8 cellular contexts compared by ENCODE assay signal in the genomic region with DNA sequence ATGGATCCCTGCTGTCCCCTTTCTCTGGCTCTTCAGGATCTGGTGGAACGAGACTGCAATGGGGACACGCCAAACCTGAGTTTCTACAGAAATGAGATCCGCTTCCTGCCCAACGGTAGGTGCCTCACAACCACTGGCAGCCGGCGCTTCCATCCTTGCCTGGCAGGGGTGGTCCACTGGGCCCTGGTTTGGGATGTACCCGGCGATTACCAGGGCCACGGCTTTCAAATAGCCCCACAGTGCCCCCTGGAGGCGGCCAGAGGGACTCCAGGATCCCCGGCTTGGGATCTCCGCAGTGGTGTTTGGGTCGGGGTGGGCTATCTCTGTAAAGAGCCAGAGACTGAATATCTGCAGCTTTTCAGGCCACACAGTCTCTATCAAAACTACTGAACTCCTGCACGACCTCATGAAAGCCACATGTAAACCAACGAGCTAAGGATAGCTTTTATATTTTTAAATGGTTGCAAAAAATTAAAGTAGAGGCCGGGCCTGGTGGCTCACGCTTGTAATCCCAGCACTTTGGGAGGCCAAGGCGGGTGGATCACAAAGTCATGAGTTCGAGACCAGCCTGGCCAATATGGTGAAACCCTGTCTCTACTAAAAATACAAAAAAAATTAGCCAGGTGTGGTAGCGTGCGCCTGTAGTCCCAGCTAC. TPM values are rescaled to one million over a fixed set of nuclear protein-coding genes. Genes with fewer than 3 reads are reported as not detected.
DNase-seq lines count a peak whose midpoint lies in the region; ATAC-seq and TF ChIP-seq lines count a peak whose summit lies in the region.

No MANE protein-coding gene starts in this region.

- no peaks in the 10 kb centered on the region; the same call in 1 of the 2 replicates for H3K9me3 ChIP-seq in AG04450 (ENCODE audit: control insufficient read depth, insufficient read depth, low read length)
- no peaks in the 10 kb centered on the region for H3K9me3 ChIP-seq in OCI-LY3 (ENCODE audit: insufficient read depth, low read length)
- H3K9me3 ChIP-seq in neural cell (ENCODE audit: low read length) = no peaks in the 10 kb centered on the region
- no peaks in the 10 kb centered on the region for H3K9me3 ChIP-seq in testis

- no peak for DNase-seq in AG04450 (ENCODE audit: low read depth, low spot score)
- peak; percentile 86 for DNase-seq in GM20000 (ENCODE audit: low spot score)
- DNase-seq in activated T-cell treated with anti-CD3 and anti-CD28 coated beads for 48 hours (ENCODE audit: low read depth) = peak; percentile 65
- peak; percentile 67 for DNase-seq in testis
- no peak for DNase-seq in GOT3 (lab: John Stamatoyannopoulos, UW)

- TF ChIP-seq RAD21 in neural cell (conservative IDR thresholded peaks at IDR 0.05) = peak; percentile 81

- TF ChIP-seq EP300 in neural cell (conservative IDR thresholded peaks at IDR 0.05; ENCODE audit: poor library complexity, severe bottlenecking) = no peak

- no peak overlapping the region for H3K4me3 ChIP-seq in AG04450 (ENCODE audit: low read depth, low read length)
- no peak overlapping the region for H3K4me3 ChIP-seq in OCI-LY3 (ENCODE audit: low read length)
- no peak overlapping the region for H3K4me3 ChIP-seq in neural cell (ENCODE audit: low read length)
- H3K4me3 ChIP-seq in testis = no peak overlapping the region

- intact Hi-C loops in testis (cut with DNase I; ENCODE audit: low total_unique reads) = no loop called here

- H3K79me2 ChIP-seq in OCI-LY3 (ENCODE audit: low read length) (peaks cover 44% of the 10 kb centered on the region), neural cell (replicated peaks; ENCODE audit: insufficient read depth, low read length) (peaks cover 3% of the 10 kb centered on the region)

- POLR2A ChIA-PET in AG04450 (lab: Yijun Ruan, JAX) = no interaction called here

- peaks cover 32% of the 10 kb centered on the region for H3K4me1 ChIP-seq in OCI-LY3 (ENCODE audit: low read length)
- peaks cover 15% of the 10 kb centered on the region for H3K4me1 ChIP-seq in testis

- no peaks in the 10 kb centered on the region for H3F3A ChIP-seq in neural cell (ENCODE audit: insufficient read depth, low read length, poor library complexity, severe bottlenecking)

- no peaks in the 10 kb centered on the region for H3K9me2 ChIP-seq in neural cell (ENCODE audit: insufficient read depth, low read length)

- peaks cover 55% of the 10 kb centered on the region for H3K36me3 ChIP-seq in OCI-LY3 (replicated peaks; ENCODE audit: low read depth, low read length)
- no peaks in the 10 kb centered on the region for H3K36me3 ChIP-seq in neural cell (ENCODE audit: insufficient read depth, low read length)
- H3K36me3 ChIP-seq in testis (ENCODE audit: low read depth, missing control alignments) = no peaks in the 10 kb centered on the region

- no peak overlapping the region for H3K27ac ChIP-seq in AG04450 (ENCODE audit: low read depth, low read length)
- peak overlapping the region; percentile 2; the same call in 1 of the 2 replicates for H3K27ac ChIP-seq in OCI-LY3 (ENCODE audit: low read length)
- no peak overlapping the region for H3K27ac ChIP-seq in neural cell (ENCODE audit: low read length)
- H3K27ac ChIP-seq in testis = no peak overlapping the region

- no peak for TF ChIP-seq POLR2A in testis (IDR thresholded peaks at IDR 0.05)

- H3K27me3 ChIP-seq in AG04450 (ENCODE audit: control insufficient read depth, insufficient read depth, low read length) (no peaks in the 10 kb centered on the region), OCI-LY3 (ENCODE audit: low read depth, low read length) (no peaks in the 10 kb centered on the region), neural cell (ENCODE audit: insufficient read depth, low read depth, low read length) (no peaks in the 10 kb centered on the region), testis (no peaks in the 10 kb centered on the region)

- CTCF ChIA-PET in AG04450 (lab: Charles Lee) = interaction anchor here (0.6 to 2.2 kb wide), 38 partner anchors 8 to 204 kb away, joined by 3 to 11 read pairs (median 4); partner anchors contain the start of genes MRGBP and TCFL5

- H3K9ac ChIP-seq in OCI-LY3 (ENCODE audit: low read length) = no peak overlapping the region
- no peak overlapping the region for H3K9ac ChIP-seq in neural cell (ENCODE audit: low read length)

- H4K20me1 ChIP-seq in OCI-LY3 (ENCODE audit: insufficient read depth, low read length) = peaks cover 46% of the 10 kb centered on the region
- H4K20me1 ChIP-seq in neural cell (ENCODE audit: insufficient read depth) = no peaks in the 10 kb centered on the region

- 47 to 63% methylated on average over 15 to 21 of the region's 21 CpGs for WGBS in testis, 2 donors

- H3K4me2 ChIP-seq in OCI-LY3 (ENCODE audit: low read length) (peak overlapping the region; percentile 20; the same call in 1 of the 2 replicates), neural cell (ENCODE audit: low read length) (no peak overlapping the region)

- ATAC-seq in esophagus mucosa = peak; percentile 30

- H2AFZ ChIP-seq in OCI-LY3 (ENCODE audit: low read depth, low read length) = no peak overlapping the region
- no peak overlapping the region for H2AFZ ChIP-seq in neural cell (ENCODE audit: low read depth, low read length)

- TF ChIP-seq CTCF in AG04450 (IDR thresholded peaks at IDR 0.05; ENCODE audit: low read depth, low read length) (peak; percentile 94), GM20000 (IDR thresholded peaks at IDR 0.05; ENCODE audit: extremely low read depth, missing control alignments) (peak; percentile 59), OCI-LY3 (IDR thresholded peaks at IDR 0.05; ENCODE audit: low read depth, low read length) (peak; percentile 78), neural cell (IDR thresholded peaks at IDR 0.05; ENCODE audit: poor library complexity, severe bottlenecking) (peak; percentile 90), testis (IDR thresholded peaks at IDR 0.05) (peak; percentile 63 to 85 (median 67))

TF ChIP-seq in neural cell, 6 proteins besides CTCF, POLR2A, EP300 and RAD21:
- TF ChIP-seq EZH2 (IDR thresholded peaks at IDR 0.05; ENCODE audit: borderline replicate concordance, insufficient read depth, low read length, poor library complexity, severe bottlenecking) (no peak), TAF1 (IDR thresholded peaks at IDR 0.05; ENCODE audit: low read depth) (no peak), MXI1 (conservative IDR thresholded peaks at IDR 0.05; ENCODE audit: poor library complexity, severe bottlenecking) (peak; percentile 27), SMC3 (conservative IDR thresholded peaks at IDR 0.05; ENCODE audit: poor library complexity) (peak; percentile 84), POLR2AphosphoS5 (IDR thresholded peaks at IDR 0.05) (no peak)
- TF ChIP-seq, protein P1, sequence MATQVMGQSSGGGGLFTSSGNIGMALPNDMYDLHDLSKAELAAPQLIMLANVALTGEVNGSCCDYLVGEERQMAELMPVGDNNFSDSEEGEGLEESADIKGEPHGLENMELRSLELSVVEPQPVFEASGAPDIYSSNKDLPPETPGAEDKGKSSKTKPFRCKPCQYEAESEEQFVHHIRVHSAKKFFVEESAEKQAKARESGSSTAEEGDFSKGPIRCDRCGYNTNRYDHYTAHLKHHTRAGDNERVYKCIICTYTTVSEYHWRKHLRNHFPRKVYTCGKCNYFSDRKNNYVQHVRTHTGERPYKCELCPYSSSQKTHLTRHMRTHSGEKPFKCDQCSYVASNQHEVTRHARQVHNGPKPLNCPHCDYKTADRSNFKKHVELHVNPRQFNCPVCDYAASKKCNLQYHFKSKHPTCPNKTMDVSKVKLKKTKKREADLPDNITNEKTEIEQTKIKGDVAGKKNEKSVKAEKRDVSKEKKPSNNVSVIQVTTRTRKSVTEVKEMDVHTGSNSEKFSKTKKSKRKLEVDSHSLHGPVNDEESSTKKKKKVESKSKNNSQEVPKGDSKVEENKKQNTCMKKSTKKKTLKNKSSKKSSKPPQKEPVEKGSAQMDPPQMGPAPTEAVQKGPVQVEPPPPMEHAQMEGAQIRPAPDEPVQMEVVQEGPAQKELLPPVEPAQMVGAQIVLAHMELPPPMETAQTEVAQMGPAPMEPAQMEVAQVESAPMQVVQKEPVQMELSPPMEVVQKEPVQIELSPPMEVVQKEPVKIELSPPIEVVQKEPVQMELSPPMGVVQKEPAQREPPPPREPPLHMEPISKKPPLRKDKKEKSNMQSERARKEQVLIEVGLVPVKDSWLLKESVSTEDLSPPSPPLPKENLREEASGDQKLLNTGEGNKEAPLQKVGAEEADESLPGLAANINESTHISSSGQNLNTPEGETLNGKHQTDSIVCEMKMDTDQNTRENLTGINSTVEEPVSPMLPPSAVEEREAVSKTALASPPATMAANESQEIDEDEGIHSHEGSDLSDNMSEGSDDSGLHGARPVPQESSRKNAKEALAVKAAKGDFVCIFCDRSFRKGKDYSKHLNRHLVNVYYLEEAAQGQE (IDR thresholded peaks at IDR 0.05; ENCODE audit: borderline replicate concordance) = no peak

RNA-seq across cellular contexts. Expression of gene OGFR, which starts 3.7 kb away (rescaled TPM):
- polyA plus RNA-seq in AG04450 (2011; rRNA removed) (19.7 and 21.7 TPM in 2 replicates), neural cell (15.6 and 23.3 TPM in 2 replicates), testis (ENCODE audit: insufficient read depth, low read depth, low replicate concordance) (23.7 TPM)
- polyA minus RNA-seq in AG04450 (2011; rRNA and poly(A)+ RNA removed) = 22.0 and 32.6 TPM in 2 replicates
- total RNA-seq in esophagus mucosa (16.0 TPM), testis (10 to 100 TPM; 46.6 to 57.0 TPM)
- polyA minus RNA-seq in neural cell = 22.3 and 26.5 TPM in 2 replicates

RNA-seq across cellular contexts. Expression of gene COL9A3, which starts 8.5 kb away (rescaled TPM):
- polyA plus RNA-seq in AG04450 (2011; rRNA removed) (0.69 and 0.98 TPM in 2 replicates), neural cell (1.0 and 3.1 TPM in 2 replicates), testis (ENCODE audit: insufficient read depth, low read depth, low replicate concordance) (21.3 TPM)
- polyA minus RNA-seq in AG04450 (2011; rRNA and poly(A)+ RNA removed) = 0.23 and 0.39 TPM in 2 replicates
- total RNA-seq in esophagus mucosa (1.5 TPM), testis (10 to 100 TPM; 19.1 to 50.6 TPM)
- polyA minus RNA-seq in neural cell = 0.58 TPM in 1 of 2 replicates, not detected in the other

RNA-seq across cellular contexts. Expression of gene MRGBP, which starts 12.1 kb away (rescaled TPM):
- polyA plus RNA-seq in AG04450 (2011; rRNA removed) = 13.4 and 14.4 TPM in 2 replicates
- polyA minus RNA-seq in AG04450 (2011; rRNA and poly(A)+ RNA removed) = 12.5 and 14.0 TPM in 2 replicates
- 5.2 TPM for total RNA-seq in esophagus mucosa
- polyA plus RNA-seq in neural cell = 20.1 and 24.1 TPM in 2 replicates
- polyA minus RNA-seq in neural cell = 23.3 and 24.1 TPM in 2 replicates
- total RNA-seq in testis = 10 to 100 TPM; 52.5 to 56.7 TPM
- 98.3 TPM for polyA plus RNA-seq in testis (ENCODE audit: insufficient read depth, low read depth, low replicate concordance)

RNA-seq across cellular contexts. Expression of gene TCFL5, which starts 53.3 kb away (rescaled TPM):
- polyA plus RNA-seq in AG04450 (2011; rRNA removed) (8.7 and 9.9 TPM in 2 replicates), neural cell (9.1 and 9.8 TPM in 2 replicates), testis (ENCODE audit: insufficient read depth, low read depth, low replicate concordance) (184 TPM)
- 4.0 and 5.1 TPM in 2 replicates for polyA minus RNA-seq in AG04450 (2011; rRNA and poly(A)+ RNA removed)
- total RNA-seq in esophagus mucosa (5.0 TPM), testis (10 to 100 TPM; 66.4 to 85.3 TPM)
- polyA minus RNA-seq in neural cell = 7.2 and 9.3 TPM in 2 replicates

Comparison
In these comparisons a context has a peak if more than half of its experiments do, and no peak if none do; other contexts are left out.
1. DNase-seq: peak in GM20000 (single experiment), activated T-cell treated with anti-CD3 and anti-CD28 coated beads for 48 hours (single experiment) and testis (single experiment); none in AG04450 (single experiment) and GOT3 (single experiment).
2. Peak in every context shown above with its lines, with median percentiles within 50 percentile points of each other: CTCF ChIP-seq.